19 cellular contexts compared by ENCODE assay signal in genomic region chr10:96047004-96047649, GRCh38. TPM values are rescaled to one million over a fixed set of nuclear protein-coding genes. Genes with fewer than 3 reads are reported as not detected.
DNase-seq lines count a peak whose midpoint lies in the region; FAIRE-seq and TF ChIP-seq lines count a peak whose summit lies in the region.
"Had no signal": no experiment of that assay in that cellular context is flagged by ENCODE, and none has a peak within 500 bp of the region (broad histone marks: within the 10 kb centered on the region; RNA-seq: fewer than 3 reads in every experiment).

No MANE protein-coding gene starts in this region.

- H3K36me3 ChIP-seq in mammary epithelial cell (ENCODE audit: insufficient read depth, low read length) (no peaks in the 10 kb centered on the region), endothelial cell of umbilical vein (ENCODE audit: control insufficient read depth in 2 of 2, extremely low read depth in 1 of 2, insufficient read depth in 2 of 2, low read length in 2 of 2) (peaks cover 2 to 3% of the 10 kb centered on the region in 2 experiments)
- H3K36me3 ChIP-seq: pancreas had no signal

- POLR2A ChIA-PET in endothelial cell of umbilical vein (lab: Charles Lee) = interaction anchor here (1.4 kb wide), 1 partner anchor 83 kb away, joined by 5 read pairs; the partner anchor contains the start of gene ZNF518A

- no peaks in the 10 kb centered on the region for H3K9me1 ChIP-seq in endothelial cell of umbilical vein (replicated peaks; ENCODE audit: control insufficient read depth, extremely low read depth, insufficient read depth, low read length)

- H3K27me3 ChIP-seq in mammary epithelial cell (ENCODE audit: insufficient read depth, low read length) = no peaks in the 10 kb centered on the region
- H3K27me3 ChIP-seq in endothelial cell of umbilical vein (ENCODE audit: control insufficient read depth in 2 of 2, insufficient read depth in 2 of 2, low read length in 2 of 2) = no peaks in the 10 kb centered on the region
- H3K27me3 ChIP-seq: pancreas, spleen had no signal

- peaks cover 12% of the 10 kb centered on the region for H3K4me1 ChIP-seq in mammary epithelial cell (ENCODE audit: insufficient read depth, low read length)
- peaks cover 29% of the 10 kb centered on the region for H3K4me1 ChIP-seq in endothelial cell of umbilical vein (ENCODE audit: control insufficient read depth, extremely low read depth, insufficient read depth, low read length)

- intact Hi-C loops in mammary epithelial cell (cut with micrococcal nuclease) (loop anchor here (10.0 kb wide), 1 partner anchor 178 kb away; no protein-coding TSS in a partner anchor), endothelial cell of umbilical vein (cut with micrococcal nuclease) (loop anchor here (10.0 kb wide), 1 partner anchor 538 kb away; the partner anchor contains the start of gene TM9SF3)

- TF ChIP-seq POLR2A in endothelial cell of umbilical vein (IDR thresholded peaks at IDR 0.05; ENCODE audit: low read depth, low read length) = no peak

- dilution Hi-C loops in mammary epithelial cell (cut with HindIII; ENCODE audit: low sequenced_read_pairs) = no loop called here
- dilution Hi-C loops in endothelial cell of umbilical vein (cut with MboI; ENCODE audit: extremely low pct_ligation_motif_present, low sequenced_read_pairs) = no loop called here

- CTCF ChIA-PET in mammary epithelial cell (lab: Charles Lee; ENCODE audit: low non-redundant PET) = no interaction called here
- CTCF ChIA-PET in endothelial cell of umbilical vein (lab: Charles Lee) = interaction anchor here (0.5 to 1.7 kb wide), 18 partner anchors 19 to 898 kb away, joined by 3 to 9 read pairs (median 4); partner anchors contain the start of genes TCTN3 and ZNF518A

- no peak overlapping the region for H2AFZ ChIP-seq in mammary epithelial cell (ENCODE audit: low read depth, low read length)
- no peak overlapping the region for H2AFZ ChIP-seq in endothelial cell of umbilical vein (ENCODE audit: low read depth, low read length)

- peaks cover 70% of the 10 kb centered on the region for H3K79me2 ChIP-seq in mammary epithelial cell (ENCODE audit: insufficient read depth, low read length)
- H3K79me2 ChIP-seq in endothelial cell of umbilical vein (ENCODE audit: control insufficient read depth, insufficient read depth, low read length) = peaks cover 83% of the 10 kb centered on the region

- no peak overlapping the region for H3K27ac ChIP-seq in mammary epithelial cell (ENCODE audit: insufficient read depth, low read depth, low read length)
- no peak overlapping the region for H3K27ac ChIP-seq in endothelial cell of umbilical vein (ENCODE audit: insufficient read depth, low read depth, low read length)
- H3K27ac ChIP-seq: epithelial cell of prostate, pancreas, spleen had no signal

- H4K20me1 ChIP-seq in mammary epithelial cell (ENCODE audit: insufficient read depth, low read length) (no peaks in the 10 kb centered on the region), endothelial cell of umbilical vein (replicated peaks; ENCODE audit: control insufficient read depth, extremely low read depth, insufficient read depth, low read length) (no peaks in the 10 kb centered on the region)

- DNase-seq in T47D (ENCODE audit: low read depth in 1 of 2, low spot score in 1 of 2) = peak; percentile 53 to 63
- no peak for DNase-seq in mammary epithelial cell
- DNase-seq in OCI-M1 (lab: John Stamatoyannopoulos, UW) = peak; percentile 53
- peak; percentile 49 for DNase-seq in endothelial cell of umbilical vein (ENCODE audit: low read depth, low spot score)
- no peak for DNase-seq in NCI-H526 treated with DMSO at 0.1 percent for 48 hours (lab: John Stamatoyannopoulos, UW)
- no peak for DNase-seq in SHP77 treated with DMSO at 0.1 percent for 48 hours (lab: John Stamatoyannopoulos, UW)
- DNase-seq in NCI-H446 treated with DMSO at 0.1 percent for 48 hours (lab: John Stamatoyannopoulos, UW) = no peak
- DNase-seq in T1000 (lab: John Stamatoyannopoulos, UW) = no peak
- DNase-seq: activated CD8-positive, alpha-beta memory T cell treated with anti-CD3 and anti-CD28 coated beads, Interleukin-2, amount 50 U/mL, for 48 hours; activated naive CD8-positive, alpha-beta T cell treated with anti-CD3 and anti-CD28 coated beads for 36 hours; Calu3; head of caudate nucleus; islet precursor cell; NCI-H1105; pancreas; spleen; stimulated activated naive CD8-positive, alpha-beta T cell treated with anti-CD3 and anti-CD28 coated beads, Interleukin-15, Interleukin-2, amounts not matched to agents 100 U/mL and 50 U/mL, for 24 hours had no signal

- H3K4me3 ChIP-seq in mammary epithelial cell (replicated peaks in 1 of 3; ENCODE audit: insufficient read depth in 1 of 3, low read depth in 2 of 3, low read length in 3 of 3) = no peak overlapping the region
- no peak overlapping the region for H3K4me3 ChIP-seq in endothelial cell of umbilical vein (replicated peaks in 1 of 3; ENCODE audit: insufficient read depth in 1 of 3, low read depth in 1 of 3, low read length in 3 of 3)
- H3K4me3 ChIP-seq: pancreas, spleen had no signal

- in situ Hi-C loops in T47D (cut with HindIII; ENCODE audit: low pct_unique_long_range_greater_than_20kb, low sequenced_read_pairs) = no loop called here
- in situ Hi-C loops in mammary epithelial cell (cut with MboI; ENCODE audit: low sequenced_read_pairs in 2 of 2) = no loop called here

- H3K4me2 ChIP-seq in mammary epithelial cell (ENCODE audit: insufficient read depth, low read depth, low read length) = no peak overlapping the region
- H3K4me2 ChIP-seq in endothelial cell of umbilical vein (ENCODE audit: insufficient read depth, low read length) = peak overlapping the region; percentile 12

- no peak for FAIRE-seq in endothelial cell of umbilical vein (lab: Jason Lieb, UNC)
- FAIRE-seq: pancreas, urothelium cell line had no signal

- 92% methylated on average over 4 of the region's 4 CpGs for WGBS in mammary epithelial cell (ENCODE audit: low coverage, missing lambda C conversion rate)

- H3K9ac ChIP-seq in mammary epithelial cell (ENCODE audit: insufficient read depth, low read length) (no peak overlapping the region), endothelial cell of umbilical vein (replicated peaks; ENCODE audit: extremely low read depth, insufficient read depth, low read length) (no peak overlapping the region)

- TF ChIP-seq CTCF in mammary epithelial cell (conservative IDR thresholded peaks at IDR 0.05 in 1 of 2, IDR thresholded peaks at IDR 0.05 in 1 of 2; ENCODE audit: extremely low read depth in 1 of 2, insufficient read depth in 1 of 2, low read depth in 1 of 2, low read length in 2 of 2) (peak in 1 of 2 donors; percentile 28), endothelial cell of umbilical vein (IDR thresholded peaks at IDR 0.05; ENCODE audit: extremely low read depth in 1 of 2, insufficient read depth in 1 of 2, low read depth in 1 of 2, low read length in 2 of 2) (peak in 1 of 2 donors; percentile 5)

- BruUV-seq in mammary epithelial cell (replicated peaks; lab: Mats Ljungman, UMichigan) (no TSS peak), endothelial cell of umbilical vein (replicated peaks; lab: Mats Ljungman, UMichigan) (no TSS peak)

- no peaks in the 10 kb centered on the region for H3K9me3 ChIP-seq in mammary epithelial cell (replicated peaks; ENCODE audit: insufficient read depth, low read length)
- H3K9me3 ChIP-seq in endothelial cell of umbilical vein (replicated peaks; ENCODE audit: control insufficient read depth, insufficient read depth, low read length) = no peaks in the 10 kb centered on the region
- H3K9me3 ChIP-seq: pancreas, spleen had no signal

TF ChIP-seq in endothelial cell of umbilical vein, 7 proteins besides CTCF, POLR2A, EP300 and RAD21:
- no peak for TF ChIP-seq MYC (IDR thresholded peaks at IDR 0.05; ENCODE audit: low read depth, low read length)

RNA-seq across cellular contexts. Expression of gene CCNJ, which starts 3.7 kb away (rescaled TPM):
- total RNA-seq in mammary epithelial cell = 1 to 10 TPM; 6.9 to 7.5 TPM
- polyA plus RNA-seq in mammary epithelial cell = 5.1 TPM
- polyA minus RNA-seq in mammary epithelial cell = 2.3 TPM
- total RNA-seq in endothelial cell of umbilical vein = 22.4 and 25.5 TPM in 2 replicates
- 23.5 and 27.6 TPM in 2 replicates for polyA plus RNA-seq in endothelial cell of umbilical vein
- polyA plus RNA-seq in endothelial cell of umbilical vein (2011; cell fraction: cytosol; rRNA removed) = 15.2 and 16.1 TPM in 2 replicates
- 46.3 and 53.8 TPM in 2 replicates for polyA plus RNA-seq in endothelial cell of umbilical vein (2011; cell fraction: nucleus; rRNA removed)
- polyA plus RNA-seq in endothelial cell of umbilical vein (2012) = 14.4 and 19.3 TPM in 2 replicates
- 77.1 and 80.2 TPM in 2 replicates for polyA minus RNA-seq in endothelial cell of umbilical vein
- 7.6 TPM for polyA minus RNA-seq in endothelial cell of umbilical vein (2011; cell fraction: cytosol; rRNA and poly(A)+ RNA removed)
- 48.2 and 55.7 TPM in 2 replicates for polyA minus RNA-seq in endothelial cell of umbilical vein (2011; cell fraction: nucleus; rRNA and poly(A)+ RNA removed)

Comparison
In these comparisons a context has a peak if more than half of its experiments do, and no peak if none do; other contexts are left out.
1. DNase-seq: peak in T47D (2 of 2), OCI-M1 (single experiment) and endothelial cell of umbilical vein (single experiment); none in mammary epithelial cell (single experiment), NCI-H526 treated with DMSO at 0.1 percent for 48 hours (single experiment), SHP77 treated with DMSO at 0.1 percent for 48 hours (single experiment), NCI-H446 treated with DMSO at 0.1 percent for 48 hours (single experiment) and T1000 (single experiment).